In the genomic region with DNA sequence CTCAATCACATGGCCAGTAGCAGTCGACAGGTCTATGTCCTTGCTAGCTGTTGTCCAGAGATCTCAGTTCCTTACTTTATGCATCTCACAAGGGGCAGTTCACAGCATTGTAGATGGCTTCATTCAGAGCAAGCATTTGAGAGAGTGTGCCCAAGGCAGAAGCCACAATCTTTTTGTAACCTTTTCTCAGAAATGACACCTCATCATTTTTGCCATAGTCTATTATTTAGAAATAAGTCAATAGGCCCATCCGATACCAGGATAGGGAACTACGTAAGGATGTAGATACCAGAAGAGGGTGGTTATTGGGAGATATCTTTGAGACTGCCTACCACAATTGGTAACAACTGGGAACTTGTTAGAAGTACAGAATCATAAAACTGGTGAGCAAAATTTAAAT, we compare ENCODE assay signal across 24 cellular contexts. TPM values are rescaled to one million over a fixed set of nuclear protein-coding genes. Genes with fewer than 3 reads are reported as not detected.
DNase-seq lines count a peak whose midpoint lies in the region; ATAC-seq, FAIRE-seq and TF ChIP-seq lines count a peak whose summit lies in the region.
"Had no signal": no experiment of that assay in that cellular context is flagged by ENCODE, and none has a peak within 500 bp of the region (broad histone marks: within the 10 kb centered on the region; RNA-seq: fewer than 3 reads in every experiment).

No MANE protein-coding gene starts in this region.

- H3K9ac ChIP-seq in GM23248 (no peak overlapping the region), mesenchymal stem cell (ENCODE audit: low read length) (no peak overlapping the region)

- no peak overlapping the region for H3K4me3 ChIP-seq in GM23248
- H3K4me3 ChIP-seq in mesenchymal stem cell (ENCODE audit: insufficient read depth in 1 of 2, low read depth in 1 of 2, low read length in 2 of 2), result no peak overlapping the region
- H3K4me3 ChIP-seq in stomach, result no peak overlapping the region
- H3K4me3 ChIP-seq in small intestine (ENCODE audit: low read depth in 1 of 2, low read length in 2 of 2), result no peak overlapping the region
- H3K4me3 ChIP-seq: left lung, prostate gland, SJCRH30, upper lobe of left lung had no signal

- no peak overlapping the region for H3K23ac ChIP-seq in mesenchymal stem cell (ENCODE audit: low read length in 2 of 2)

- H3K4me3 Mint-ChIP-seq in chondrocyte (ENCODE audit: unreplicated experiment), result no peak overlapping the region
- H3K4me3 Mint-ChIP-seq: activated CD8-positive, alpha-beta T cell treated with anti-CD3 and anti-CD28 coated beads for 36 hours; CD4-positive, alpha-beta T cell had no signal

- no peak for TF ChIP-seq EP300 in stomach (IDR thresholded peaks at IDR 0.05)

- no peak for TF ChIP-seq CTCF in chondrocyte (IDR thresholded peaks at IDR 0.05)
- no peak for TF ChIP-seq CTCF in stomach (IDR thresholded peaks at IDR 0.05)

- no peak for FAIRE-seq in small intestine (lab: Jason Lieb, UNC)

- H2AFZ ChIP-seq in GM23248 (no peak overlapping the region), mesenchymal stem cell (ENCODE audit: low read depth, low read length) (no peak overlapping the region)

- intact Hi-C loops in stomach (cut with DNase I; ENCODE audit: low total_unique reads), result no loop called here

- peak overlapping the region in 1 of 2 experiments; percentile 62 for H3K4ac ChIP-seq in mesenchymal stem cell (ENCODE audit: low read depth in 1 of 2, low read length in 2 of 2)

- no peak overlapping the region for H2BK15ac ChIP-seq in mesenchymal stem cell (ENCODE audit: low read depth, poor library complexity, severe bottlenecking)

- H3K79me2 ChIP-seq in GM23248 (ENCODE audit: insufficient read depth), result peaks cover 82% of the 10 kb centered on the region

- H3K4me1 Mint-ChIP-seq in chondrocyte (ENCODE audit: low read depth), result peaks cover 81% of the 10 kb centered on the region

- H3K9me3 ChIP-seq in GM23248 (ENCODE audit: low read depth) (no peaks in the 10 kb centered on the region), mesenchymal stem cell (ENCODE audit: control insufficient read depth, low read length) (no peaks in the 10 kb centered on the region), stomach (no peaks in the 10 kb centered on the region), small intestine (ENCODE audit: control insufficient read depth, low read depth) (no peaks in the 10 kb centered on the region)
- H3K9me3 ChIP-seq: left lung, prostate gland, SJCRH30, upper lobe of left lung had no signal

- H3K36me3 ChIP-seq in GM23248 (ENCODE audit: low read depth), result peaks cover 5% of the 10 kb centered on the region; the same call in 1 of the 2 replicates
- peaks cover 0 to 12% of the 10 kb centered on the region in 2 experiments for H3K36me3 ChIP-seq in mesenchymal stem cell (ENCODE audit: control insufficient read depth in 1 of 2, insufficient read depth in 2 of 2, low read depth in 1 of 2, low read length in 2 of 2)
- no peaks in the 10 kb centered on the region for H3K36me3 ChIP-seq in stomach
- no peaks in the 10 kb centered on the region for H3K36me3 ChIP-seq in small intestine (ENCODE audit: control insufficient read depth in 2 of 2, insufficient read depth in 2 of 2, low read length in 2 of 2)
- H3K36me3 ChIP-seq: left lung, prostate gland, SJCRH30, upper lobe of left lung had no signal

- WGBS in GM23248 (ENCODE audit: low coverage in 1 of 2, low lambda C conversion rate in 2 of 2, missing lambda C conversion rate in 2 of 2), 2 experiments, result 95 to 99% methylated on average over 3 of the region's 3 CpGs
- 93% methylated on average over 3 of the region's 3 CpGs for WGBS in mesenchymal stem cell
- 87 to 100% (median 93%) methylated on average over 3 of the region's 3 CpGs for WGBS in stomach, 5 donors
- 93 to 97% (median 93%) methylated on average over 3 of the region's 3 CpGs for WGBS in small intestine, 3 donors

- no peak for TF ChIP-seq POLR2A in stomach (IDR thresholded peaks at IDR 0.05)

- peaks cover 28% of the 10 kb centered on the region for H3K36me3 Mint-ChIP-seq in chondrocyte (ENCODE audit: low read depth)

- H3K14ac ChIP-seq in mesenchymal stem cell (ENCODE audit: low read length in 2 of 2), result peak overlapping the region in 1 of 2 experiments; percentile 2

- no peak overlapping the region for H2BK5ac ChIP-seq in mesenchymal stem cell (ENCODE audit: low read depth, low read length, poor library complexity, severe bottlenecking)

- peaks cover 3% of the 10 kb centered on the region for H3K79me1 ChIP-seq in mesenchymal stem cell (replicated peaks; ENCODE audit: low read length, poor library complexity, severe bottlenecking)

- H2AK5ac ChIP-seq in mesenchymal stem cell (ENCODE audit: low read length, severe bottlenecking), result peak overlapping the region; percentile 69

- H3K27me3 ChIP-seq in GM23248 (replicated peaks; ENCODE audit: insufficient read depth), result no peaks in the 10 kb centered on the region
- no peaks in the 10 kb centered on the region for H3K27me3 ChIP-seq in mesenchymal stem cell (ENCODE audit: control insufficient read depth in 1 of 2, insufficient read depth in 1 of 2, low read length in 2 of 2)
- H3K27me3 ChIP-seq in stomach, result no peaks in the 10 kb centered on the region
- no peaks in the 10 kb centered on the region for H3K27me3 ChIP-seq in small intestine (ENCODE audit: control insufficient read depth in 2 of 2, insufficient read depth in 2 of 2, low read length in 2 of 2)
- H3K27me3 ChIP-seq: left lung, SJCRH30, upper lobe of left lung had no signal

- H2BK12ac ChIP-seq in mesenchymal stem cell (ENCODE audit: low read length in 2 of 2), result peak overlapping the region in 1 of 2 experiments; percentile 57

- DNase-seq in GM23248 (no peak), chondrocyte (ENCODE audit: low spot score) (no peak), mesenchymal stem cell (no peak), stomach (no peak), small intestine (no peak)
- DNase-seq: activated CD4-positive, alpha-beta T cell treated with anti-CD3 and anti-CD28 coated beads for 1 hour; activated CD8-positive, alpha-beta memory T cell treated with anti-CD3 and anti-CD28 coated beads, Interleukin-2, amount 50 U/mL, for 48 hours; activated CD8-positive, alpha-beta T cell treated with anti-CD3 and anti-CD28 coated beads for 36 hours; activated naive CD4-positive, alpha-beta T cell treated with anti-CD3 and anti-CD28 coated beads, Interleukin-2, amount 50 U/mL, for 16 hours; CD4-positive, alpha-beta T cell; effector CD4-positive, alpha-beta T cell; HCEC 1CT; Karpas-422; left lung; NCI-H1436 treated with DMSO at 0.1 percent for 48 hours; SJCRH30; stimulated activated CD4-positive, alpha-beta T cell treated with anti-CD3 and anti-CD28 coated beads, Interleukin-15, amount 100 ng/mL, for 24 hours; stimulated activated CD4-positive, alpha-beta T cell treated with anti-CD3 and anti-CD28 coated beads, Interleukin-4, amount 100 ng/mL, for 4 hours; SW 1271; upper lobe of left lung had no signal

- peaks cover 9% of the 10 kb centered on the region for H3K9me3 Mint-ChIP-seq in chondrocyte (ENCODE audit: low read depth)

- H3K4me2 ChIP-seq in GM23248 (ENCODE audit: unreplicated experiment) (no peak overlapping the region), mesenchymal stem cell (ENCODE audit: low read length, poor library complexity, severe bottlenecking) (no peak overlapping the region)

- peak overlapping the region; percentile 52 to 88 for H3K18ac ChIP-seq in mesenchymal stem cell (ENCODE audit: low read depth in 1 of 2, low read length in 2 of 2)

- ATAC-seq in GM18909 (IDR thresholded peaks at IDR 0.05; ENCODE audit: poor library complexity, unreplicated experiment), result no peak
- no peak for ATAC-seq in GM21423 (IDR thresholded peaks at IDR 0.05; ENCODE audit: unreplicated experiment)
- no peak for ATAC-seq in HG02884 (IDR thresholded peaks at IDR 0.05; ENCODE audit: unreplicated experiment)
- ATAC-seq: activated CD8-positive, alpha-beta T cell treated with anti-CD3 and anti-CD28 coated beads for 36 hours; left lung had no signal

- no peaks in the 10 kb centered on the region for H3K9me2 ChIP-seq in GM23248 (ENCODE audit: insufficient read depth)

- in situ Hi-C loops in GM23248 (cut with MboI), result no loop called here

- peaks cover 48% of the 10 kb centered on the region for H3F3A ChIP-seq in GM23248 (ENCODE audit: insufficient read depth)

- H3K27me3 Mint-ChIP-seq in chondrocyte (ENCODE audit: low read depth), result no peaks in the 10 kb centered on the region
- H3K27me3 Mint-ChIP-seq: activated CD8-positive, alpha-beta T cell treated with anti-CD3 and anti-CD28 coated beads for 36 hours; CD4-positive, alpha-beta T cell had no signal

- H2BK120ac ChIP-seq in mesenchymal stem cell (ENCODE audit: low read depth, low read length), result peak overlapping the region; percentile 21

- peak overlapping the region; percentile 95; the same call in 1 of the 2 replicates for H3K27ac ChIP-seq in GM23248
- no peak overlapping the region for H3K27ac ChIP-seq in mesenchymal stem cell (ENCODE audit: low read length, poor library complexity, severe bottlenecking)
- peak overlapping the region in 3 of 5 donors; percentile 1 to 83 (median 24) for H3K27ac ChIP-seq in stomach
- H3K27ac ChIP-seq in small intestine (ENCODE audit: low read depth in 1 of 2, low read length in 1 of 2), result no peak overlapping the region
- H3K27ac ChIP-seq: prostate gland, SJCRH30 had no signal

- H3K4me1 ChIP-seq in GM23248 (ENCODE audit: insufficient read depth) (peaks cover 52% of the 10 kb centered on the region), mesenchymal stem cell (ENCODE audit: control insufficient read depth, insufficient read depth, low read depth, low read length) (no peaks in the 10 kb centered on the region), stomach (peaks cover 4 to 67% (median 37%) of the 10 kb centered on the region in 4 donors), small intestine (ENCODE audit: control insufficient read depth in 2 of 2, insufficient read depth in 1 of 2, low read depth in 1 of 2, low read length in 1 of 2) (peaks cover 0 to 2% of the 10 kb centered on the region in 2 donors)
- H3K4me1 ChIP-seq: prostate gland, SJCRH30 had no signal

- peak overlapping the region; percentile 89 for H4K8ac ChIP-seq in mesenchymal stem cell (ENCODE audit: low read length)

- no peaks in the 10 kb centered on the region for H4K20me1 ChIP-seq in GM23248 (ENCODE audit: insufficient read depth)

- peak overlapping the region; percentile 6 for H4K91ac ChIP-seq in mesenchymal stem cell (ENCODE audit: low read length)

- peak overlapping the region; percentile 91 for H3K27ac Mint-ChIP-seq in chondrocyte (ENCODE audit: unreplicated experiment)
- H3K27ac Mint-ChIP-seq: activated CD8-positive, alpha-beta T cell treated with anti-CD3 and anti-CD28 coated beads for 36 hours; CD4-positive, alpha-beta T cell had no signal

RNA-seq across cellular contexts. Expression of gene LURAP1L, which starts 37.1 kb away (rescaled TPM):
- total RNA-seq in GM23248 (2014; rRNA removed; shearing (Covaris generic)), result 16.2 and 30.4 TPM in 2 replicates
- polyA plus RNA-seq in GM23248 (2016; fragmentation: Nextera tagmentation; extraction: Ambion mirVana) (25.5 and 26.8 TPM in 2 replicates), stomach (10 to 100 TPM in 2 of 3 donors, 1 to 10 TPM in 1; 6.7 to 11.9 (median 11.8) TPM), small intestine (1 to 10 TPM; 3.5 to 8.8 (median 4.2) TPM)
- total RNA-seq in chondrocyte (57.0 to 67.4 TPM (median 67.1 TPM) in 3 replicates), stomach (10 to 100 TPM; 19.3 to 32.2 (median 28.1) TPM)
- 32.8 TPM for polyA plus RNA-seq in mesenchymal stem cell (2013, experiment 1 of 2)
- 33.7 TPM for polyA plus RNA-seq in mesenchymal stem cell (2013, experiment 2 of 2)
- total RNA-seq: activated CD8-positive, alpha-beta T cell treated with anti-CD3 and anti-CD28 coated beads for 36 hours; CD4-positive, alpha-beta T cell had no signal

Comparison
In these comparisons a context has a peak if more than half of its experiments do, and no peak if none do; other contexts are left out.
1. H3K27ac ChIP-seq: peak in GM23248 (single experiment) and stomach (3 of 5); none in mesenchymal stem cell (single experiment) and small intestine (0 of 2).